In the genomic region with DNA sequence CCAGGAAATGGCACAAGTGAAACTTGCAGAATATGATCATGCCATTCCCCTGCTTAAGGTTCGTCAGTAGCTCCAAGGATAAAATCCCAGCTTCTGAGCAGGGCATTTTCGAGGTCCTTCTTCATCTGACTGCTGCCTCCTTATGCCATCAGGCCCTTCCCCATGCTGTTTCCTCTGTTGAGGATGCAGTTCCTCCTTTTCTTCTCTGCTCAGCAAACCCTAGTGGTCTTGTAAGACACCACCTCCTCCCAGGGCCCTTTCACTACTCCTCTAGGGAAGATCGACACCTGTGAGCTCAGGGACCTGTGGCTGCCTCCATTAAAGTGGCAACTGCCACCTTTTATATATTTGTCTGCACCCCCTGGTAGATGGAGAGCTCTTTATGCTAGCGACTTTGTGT, we compare ENCODE assay signal across 15 cellular contexts.
"Had no signal": no experiment of that assay in that cellular context is flagged by ENCODE, and none has a peak within 500 bp of the region (broad histone marks: within the 10 kb centered on the region; RNA-seq: fewer than 3 reads in every experiment).

No MANE protein-coding gene starts in this region.

- DNase-seq: activated CD4-positive, alpha-beta T cell treated with anti-CD3 and anti-CD28 coated beads for 4 hours; activated CD8-positive, alpha-beta memory T cell treated with anti-CD3 and anti-CD28 coated beads, Interleukin-2, amount 50 U/mL, for 4 hours; activated CD8-positive, alpha-beta T cell treated with anti-CD3 and anti-CD28 coated beads for 36 hours; activated naive CD4-positive, alpha-beta T cell treated with Interleukin-2 at 50 U/mL for 16 hours; activated naive CD8-positive, alpha-beta T cell treated with anti-CD3 and anti-CD28 coated beads, Interleukin-2, amount 50 U/mL, for 24 hours; mammary epithelial cell; mucosa of descending colon; naive thymus-derived CD8-positive, alpha-beta T cell; stomach; uterus; WERI-Rb-1 had no signal

- H3K36me3 ChIP-seq: esophagus muscularis mucosa, right atrium auricular region, stomach, thoracic aorta, uterus, WERI-Rb-1 had no signal

- H3K4me3 ChIP-seq: esophagus muscularis mucosa, mucosa of descending colon, right atrium auricular region, skin epidermis, stomach, thoracic aorta, uterus had no signal

- H3K27ac ChIP-seq: esophagus muscularis mucosa, right atrium auricular region, skin epidermis, stomach, thoracic aorta, uterus, WERI-Rb-1 had no signal

- ATAC-seq: activated CD8-positive, alpha-beta T cell treated with anti-CD3 and anti-CD28 coated beads for 36 hours; activated naive CD8-positive, alpha-beta T cell treated with anti-CD3 and anti-CD28 coated beads, Interleukin-2, amount 50 U/mL, for 24 hours; mucosa of descending colon; naive thymus-derived CD8-positive, alpha-beta T cell had no signal

- H3K27me3 ChIP-seq: esophagus muscularis mucosa, right atrium auricular region, stomach, uterus had no signal

- H3K9me3 ChIP-seq: esophagus muscularis mucosa, mucosa of descending colon, right atrium auricular region, stomach, thoracic aorta, uterus had no signal
